ENCODE assay signal across 16 cellular contexts in genomic region chr7:22419488-22419887, GRCh38.
DNase-seq lines count a peak whose midpoint lies in the region; TF ChIP-seq lines count a peak whose summit lies in the region.
"Had no signal": no experiment of that assay in that cellular context is flagged by ENCODE, and none has a peak within 500 bp of the region (broad histone marks: within the 10 kb centered on the region; RNA-seq: fewer than 3 reads in every experiment).

No MANE protein-coding gene starts in this region.

- no peak overlapping the region for H3K27ac Mint-ChIP-seq in nephron progenitor cell
- H3K27ac Mint-ChIP-seq in type B pancreatic cell, result no peak overlapping the region

- TF ChIP-seq CTCF in nephron progenitor cell (IDR thresholded peaks at IDR 0.05) (no peak), type B pancreatic cell (conservative IDR thresholded peaks at IDR 0.05) (no peak)

- H3K9me3 ChIP-seq in effector memory CD4-positive, alpha-beta T cell (ENCODE audit: control insufficient read depth, low read length), result no peaks in the 10 kb centered on the region

- no peak overlapping the region for H3K27ac ChIP-seq in effector memory CD4-positive, alpha-beta T cell (ENCODE audit: insufficient read depth, low read length, poor library complexity, severe bottlenecking)
- H3K27ac ChIP-seq: BLaER1 treated with 17β-estradiol and CSF1 and Interleukin-3, amounts not matched to agents 10 nM and 100 nM; GM23248; RWPE1 had no signal

- H3K27me3 Mint-ChIP-seq in nephron progenitor cell (ENCODE audit: low read depth, poor library complexity) (peaks cover 12% of the 10 kb centered on the region), type B pancreatic cell (peaks cover 1% of the 10 kb centered on the region)

- peak; percentile 12 to 17 for DNase-seq in NCI-H2081 (lab: John Stamatoyannopoulos, UW)
- no peak for DNase-seq in NCI-H2081 treated with DMSO at 0.1 percent for 48 hours (lab: John Stamatoyannopoulos, UW)
- peak; percentile 41 for DNase-seq in DMS53 treated with DMSO at 0.1 percent for 48 hours (lab: John Stamatoyannopoulos, UW; ENCODE audit: unreplicated experiment)
- peak; percentile 57 for DNase-seq in NCI-H510A treated with DMSO at 0.1 percent for 48 hours (lab: John Stamatoyannopoulos, UW)
- peak; percentile 5 for DNase-seq in nephron progenitor cell
- DNase-seq in HEK293T (ENCODE audit: extremely low spot score), result no peak
- DNase-seq in type B pancreatic cell (ENCODE audit: extremely low spot score, unreplicated experiment), result no peak
- no peak for DNase-seq in effector memory CD4-positive, alpha-beta T cell
- DNase-seq: 8988T; GM23248; NCI-H1694 treated with DMSO at 0.1 percent for 48 hours; NK-92 treated with Interleukin-12 subunit alpha and Interleukin-12 subunit beta, amount 100 ng/mL, for 24 hours; T1000 had no signal

- POLR2A ChIA-PET in HEK293T (lab: Yijun Ruan, JAX), result no interaction called here

- H3K27me3 ChIP-seq in effector memory CD4-positive, alpha-beta T cell (replicated peaks; ENCODE audit: control insufficient read depth, insufficient read depth, low read length, poor library complexity, severe bottlenecking), result no peaks in the 10 kb centered on the region
- H3K27me3 ChIP-seq: BLaER1 treated with 17β-estradiol and CSF1 and Interleukin-3, amounts not matched to agents 10 nM and 100 nM had no signal

- H3K36me3 Mint-ChIP-seq in nephron progenitor cell (ENCODE audit: low read depth), result no peaks in the 10 kb centered on the region
- H3K36me3 Mint-ChIP-seq in type B pancreatic cell, result no peaks in the 10 kb centered on the region

- H3K4me1 Mint-ChIP-seq in nephron progenitor cell (peaks cover 16% of the 10 kb centered on the region), type B pancreatic cell (ENCODE audit: unreplicated experiment) (peaks cover 11% of the 10 kb centered on the region)

- CTCF ChIA-PET in HEK293T (lab: Yijun Ruan, JAX), result no interaction called here

- no peak overlapping the region for H3K4me3 Mint-ChIP-seq in nephron progenitor cell
- H3K4me3 Mint-ChIP-seq in type B pancreatic cell, result no peak overlapping the region

- H3K9me3 Mint-ChIP-seq in nephron progenitor cell, result peaks cover 4% of the 10 kb centered on the region
- H3K9me3 Mint-ChIP-seq in type B pancreatic cell, result no peaks in the 10 kb centered on the region

- no peaks in the 10 kb centered on the region for H3K36me3 ChIP-seq in effector memory CD4-positive, alpha-beta T cell (ENCODE audit: control insufficient read depth, insufficient read depth, low read length)
- H3K36me3 ChIP-seq: BLaER1 treated with 17β-estradiol and CSF1 and Interleukin-3, amounts not matched to agents 10 nM and 100 nM had no signal

- H3K4me3 ChIP-seq in effector memory CD4-positive, alpha-beta T cell (ENCODE audit: insufficient read depth, low read depth, low read length, poor library complexity, severe bottlenecking), result no peak overlapping the region
- H3K4me3 ChIP-seq: BLaER1 treated with 17β-estradiol and CSF1 and Interleukin-3, amounts not matched to agents 10 nM and 100 nM; GM12878; GM23248 had no signal

- H3K4me1 ChIP-seq in effector memory CD4-positive, alpha-beta T cell (ENCODE audit: control insufficient read depth, insufficient read depth, low read length, poor library complexity, severe bottlenecking), result no peaks in the 10 kb centered on the region

TF ChIP-seq in HEK293T, 16 proteins besides CTCF, POLR2A, EP300 and RAD21:
- TF ChIP-seq TARDBP (IDR thresholded peaks at IDR 0.05), result no peak
- no peak for TF ChIP-seq HDGF (IDR thresholded peaks at IDR 0.05; ENCODE audit: borderline replicate concordance)
- TF ChIP-seq SP1 (IDR thresholded peaks at IDR 0.05), result no peak
- TF ChIP-seq L3MBTL2 (conservative IDR thresholded peaks at IDR 0.05), result no peak
- TF ChIP-seq CTBP1 (IDR thresholded peaks at IDR 0.05; ENCODE audit: borderline replicate concordance), result no peak
- TF ChIP-seq ARNT (IDR thresholded peaks at IDR 0.05), result no peak
- TF ChIP-seq ELF4 (IDR thresholded peaks at IDR 0.05), result no peak

Comparison
In these comparisons a context has a peak if more than half of its experiments do, and no peak if none do; other contexts are left out.
1. DNase-seq: peak in NCI-H2081 (2 of 2), DMS53 treated with DMSO at 0.1 percent for 48 hours (single experiment), NCI-H510A treated with DMSO at 0.1 percent for 48 hours (single experiment) and nephron progenitor cell (single experiment); none in NCI-H2081 treated with DMSO at 0.1 percent for 48 hours (single experiment), HEK293T (single experiment), type B pancreatic cell (single experiment) and effector memory CD4-positive, alpha-beta T cell (0 of 3).